ENCODE assay signal across 32 cellular contexts in genomic region chr4:152047451-152047850, GRCh38.
"Had no signal": no experiment of that assay in that cellular context is flagged by ENCODE, and none has a peak within 500 bp of the region (broad histone marks: within the 10 kb centered on the region; RNA-seq: fewer than 3 reads in every experiment).

No MANE protein-coding gene starts in this region.

- ATAC-seq: activated CD4-positive, alpha-beta T cell treated with anti-CD3 and anti-CD28 coated beads for 36 hours; activated CD8-positive, alpha-beta memory T cell treated with anti-CD3 and anti-CD28 coated beads, Interleukin-2, amount 10 ng/mL, durations not matched to agents 7 days and 5 days; activated CD8-positive, alpha-beta T cell treated with anti-CD3 and anti-CD28 coated beads, Interleukin-2, amount 10 ng/mL, durations not matched to agents 7 days and 5 days; activated naive CD4-positive, alpha-beta T cell treated with anti-CD3 and anti-CD28 coated beads, Interleukin-2, amount 50 U/mL, for 72 hours; esophagus mucosa; gastroesophageal sphincter had no signal

- H3K36me3 ChIP-seq: ascending aorta, breast epithelium, cardiac muscle cell, colonic mucosa, gastroesophageal sphincter, heart right ventricle had no signal

- H3K4me1 ChIP-seq: breast epithelium, colonic mucosa had no signal

- H3K27me3 ChIP-seq: ascending aorta, breast epithelium, cardiac muscle cell, colonic mucosa, gastroesophageal sphincter had no signal

- H3K27ac Mint-ChIP-seq: activated CD4-positive, alpha-beta memory T cell treated with anti-CD3 and anti-CD28 coated beads for 36 hours; activated CD4-positive, alpha-beta T cell treated with anti-CD3 and anti-CD28 coated beads for 36 hours; activated CD4-positive, alpha-beta T cell treated with anti-CD3 and anti-CD28 coated beads, Interleukin-2, amount 10 ng/mL, durations not matched to agents 24 days and 14 days; activated CD8-positive, alpha-beta memory T cell treated with anti-CD3 and anti-CD28 coated beads, Interleukin-2, amount 10 ng/mL, durations not matched to agents 7 days and 5 days; activated CD8-positive, alpha-beta T cell treated with anti-CD3 and anti-CD28 coated beads, Interleukin-2, amount 10 ng/mL, durations not matched to agents 7 days and 5 days; activated naive CD4-positive, alpha-beta T cell treated with anti-CD3 and anti-CD28 coated beads, Interleukin-2, amount 10 ng/mL, durations not matched to agents 7 days and 5 days; activated naive CD4-positive, alpha-beta T cell treated with anti-CD3 and anti-CD28 coated beads, Interleukin-2, amount 50 U/mL, for 72 hours; activated naive CD8-positive, alpha-beta T cell treated with anti-CD3 and anti-CD28 coated beads, Interleukin-2, amount 10 ng/mL, durations not matched to agents 7 days and 5 days; activated T-helper 1 cell treated with anti-CD3 and anti-CD28 coated beads, Interleukin-12 subunit alpha, Interleukin-12 subunit beta, Interleukin-2, Interleukin-4 antibody, amounts not matched to agents 30 ng/mL and 10 ng/mL and 1 ng/mL, durations not matched to agents 14 hours and 24 hours and 36 hours; brain; dendritic cell treated with granulocyte-macrophage colony-stimulating factor and Interleukin-4, amounts not matched to agents 40 ng/mL and 50 ng/mL, for 4 days; endodermal cell had no signal

- DNase-seq: activated CD4-positive, alpha-beta memory T cell treated with anti-CD3 and anti-CD28 coated beads for 36 hours; activated CD4-positive, alpha-beta T cell treated with anti-CD3 and anti-CD28 coated beads for 36 hours; activated CD4-positive, alpha-beta T cell treated with anti-CD3 and anti-CD28 coated beads, Interleukin-2, amount 10 ng/mL, durations not matched to agents 24 days and 14 days; activated CD4-positive, CD25-positive, alpha-beta regulatory T cell; activated CD4-positive, CD25-positive, alpha-beta regulatory T cell treated with anti-CD3 and anti-CD28 coated beads, Interleukin-2, amount 50 U/mL, for 72 hours; activated CD8-positive, alpha-beta memory T cell treated with anti-CD3 and anti-CD28 coated beads, Interleukin-2, amount 10 ng/mL, durations not matched to agents 7 days and 5 days; activated CD8-positive, alpha-beta memory T cell treated with anti-CD3 and anti-CD28 coated beads, Interleukin-2, amount 50 U/mL, for 4 hours; activated CD8-positive, alpha-beta T cell treated with anti-CD3 and anti-CD28 coated beads, Interleukin-2, amount 10 ng/mL, durations not matched to agents 7 days and 5 days; activated gamma-delta T cell; activated naive CD4-positive, alpha-beta T cell; activated naive CD4-positive, alpha-beta T cell treated with anti-CD3 and anti-CD28 coated beads, Interleukin-2, amount 10 ng/mL, durations not matched to agents 7 days and 5 days; activated naive CD8-positive, alpha-beta T cell treated with anti-CD3 and anti-CD28 coated beads, Interleukin-2, amount 10 ng/mL, durations not matched to agents 7 days and 5 days; activated T-cell treated with anti-CD3 and anti-CD28 coated beads, Interleukin-2, amount 50 U/mL, for 1 hour; activated T-cell treated with anti-CD3 and anti-CD28 coated beads, Interleukin-2, amount 50 U/mL, for 48 hours; central memory CD4-positive, alpha-beta T cell; cerebellar nuclear complex; colonic mucosa; dorsolateral prefrontal cortex; effector memory CD4-positive, alpha-beta T cell; endodermal cell; foreskin melanocyte; heart right ventricle; T-helper 2 cell had no signal

- H3K27ac ChIP-seq: ascending aorta, breast epithelium, cardiac muscle cell, colonic mucosa, dorsolateral prefrontal cortex, gastroesophageal sphincter had no signal

- H3K4me3 Mint-ChIP-seq: activated CD4-positive, alpha-beta memory T cell treated with anti-CD3 and anti-CD28 coated beads for 36 hours; activated CD4-positive, alpha-beta T cell treated with anti-CD3 and anti-CD28 coated beads for 36 hours; activated CD4-positive, alpha-beta T cell treated with anti-CD3 and anti-CD28 coated beads, Interleukin-2, amount 10 ng/mL, durations not matched to agents 24 days and 14 days; activated CD8-positive, alpha-beta memory T cell treated with anti-CD3 and anti-CD28 coated beads, Interleukin-2, amount 10 ng/mL, durations not matched to agents 7 days and 5 days; activated CD8-positive, alpha-beta T cell treated with anti-CD3 and anti-CD28 coated beads, Interleukin-2, amount 10 ng/mL, durations not matched to agents 7 days and 5 days; activated naive CD4-positive, alpha-beta T cell treated with anti-CD3 and anti-CD28 coated beads, Interleukin-2, amount 10 ng/mL, durations not matched to agents 7 days and 5 days; activated naive CD8-positive, alpha-beta T cell treated with anti-CD3 and anti-CD28 coated beads, Interleukin-2, amount 10 ng/mL, durations not matched to agents 7 days and 5 days; activated T-helper 1 cell treated with anti-CD3 and anti-CD28 coated beads, Interleukin-12 subunit alpha, Interleukin-12 subunit beta, Interleukin-2, Interleukin-4 antibody, amounts not matched to agents 30 ng/mL and 10 ng/mL and 1 ng/mL, durations not matched to agents 14 hours and 24 hours and 36 hours; brain; dendritic cell treated with granulocyte-macrophage colony-stimulating factor and Interleukin-4, amounts not matched to agents 40 ng/mL and 50 ng/mL, for 4 days; endodermal cell had no signal

- H3K27me3 Mint-ChIP-seq: activated CD4-positive, alpha-beta memory T cell treated with anti-CD3 and anti-CD28 coated beads for 36 hours; activated CD4-positive, alpha-beta T cell treated with anti-CD3 and anti-CD28 coated beads for 36 hours; activated naive CD8-positive, alpha-beta T cell treated with anti-CD3 and anti-CD28 coated beads, Interleukin-2, amount 10 ng/mL, durations not matched to agents 7 days and 5 days had no signal

- H3K9me3 ChIP-seq: breast epithelium, colonic mucosa had no signal

- H3K4me3 ChIP-seq: ascending aorta, breast epithelium, cardiac muscle cell, colonic mucosa, dorsolateral prefrontal cortex, gastroesophageal sphincter, heart right ventricle had no signal
